ENCODE assay signal across 20 cellular contexts in the genomic region with DNA sequence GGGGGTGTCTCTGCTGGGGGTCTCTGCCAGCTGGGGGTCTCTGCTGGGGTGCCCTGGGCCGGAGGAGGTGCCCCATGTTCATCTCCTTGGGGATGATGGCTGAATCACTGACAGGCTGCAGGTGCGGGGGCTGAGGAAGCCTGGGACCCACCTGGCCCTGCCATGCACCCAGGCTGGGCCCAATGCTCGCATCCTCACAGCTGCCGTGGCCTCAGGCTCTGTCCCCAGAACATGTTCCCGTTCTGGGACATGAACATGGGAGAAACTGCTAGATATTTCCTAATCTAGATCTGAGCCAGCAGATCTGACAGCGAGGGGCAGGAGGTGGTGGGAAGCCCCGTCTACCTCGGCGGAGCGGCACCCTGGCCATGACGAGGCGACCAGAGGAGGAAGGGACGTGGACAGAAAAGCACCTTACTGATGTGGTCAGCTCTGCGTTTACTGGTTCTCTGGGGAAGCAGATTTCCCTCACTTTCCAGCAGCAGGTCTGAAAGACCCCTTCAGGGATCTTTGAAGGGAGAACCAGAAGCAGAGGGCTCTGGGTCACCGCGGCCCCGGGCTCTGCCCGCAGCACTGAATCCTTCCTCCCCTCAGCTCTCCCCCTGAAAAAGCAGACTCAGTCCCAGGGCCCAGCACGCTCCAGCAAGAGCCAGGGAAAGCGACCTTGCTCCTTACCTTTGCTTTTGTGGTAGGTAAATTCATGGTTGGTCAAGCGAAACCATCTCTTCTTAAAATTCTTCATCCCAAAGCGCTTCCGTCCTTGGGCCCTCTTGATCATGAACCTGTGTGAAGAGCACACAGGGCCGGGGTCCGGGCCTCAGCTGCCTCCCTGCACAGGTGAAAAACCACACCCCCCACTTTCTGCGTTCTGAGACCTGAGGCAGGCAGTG. TPM values are rescaled to one million over a fixed set of nuclear protein-coding genes. Genes with fewer than 3 reads are reported as not detected.
"Had no signal": no experiment of that assay in that cellular context is flagged by ENCODE, and none has a peak within 500 bp of the region (broad histone marks: within the 10 kb centered on the region; RNA-seq: fewer than 3 reads in every experiment).

No MANE protein-coding gene starts in this region.

- H3K4me3 Mint-ChIP-seq: activated CD8-positive, alpha-beta T cell treated with anti-CD3 and anti-CD28 coated beads, Interleukin-2, amount 10 ng/mL, durations not matched to agents 7 days and 5 days; activated T-helper 17 cell treated with anti-CD3 and anti-CD28 coated beads, Interleukin-2, amount 50 U/mL, for 72 hours; brain; T-cell had no signal

- H3K4me1 ChIP-seq: prostate gland had no signal

- H3K27me3 Mint-ChIP-seq: activated T-helper 17 cell treated with anti-CD3 and anti-CD28 coated beads, Interleukin-2, amount 50 U/mL, for 72 hours; brain; T-cell had no signal

- H3K4me1 Mint-ChIP-seq: T-cell had no signal

- H3K9me3 ChIP-seq: gastroesophageal sphincter, prostate gland, sigmoid colon had no signal

- ATAC-seq: activated CD8-positive, alpha-beta T cell treated with anti-CD3 and anti-CD28 coated beads, Interleukin-2, amount 10 ng/mL, durations not matched to agents 7 days and 5 days; activated T-helper 17 cell treated with anti-CD3 and anti-CD28 coated beads, Interleukin-2, amount 50 U/mL, for 72 hours; gastroesophageal sphincter; stimulated activated naive CD8-positive, alpha-beta T cell treated with anti-CD3 and anti-CD28 coated beads, Interleukin-15, Interleukin-2, amounts not matched to agents 100 U/mL and 50 U/mL, for 24 hours had no signal

- H3K27ac Mint-ChIP-seq: activated CD8-positive, alpha-beta T cell treated with anti-CD3 and anti-CD28 coated beads, Interleukin-2, amount 10 ng/mL, durations not matched to agents 7 days and 5 days; activated T-helper 17 cell treated with anti-CD3 and anti-CD28 coated beads, Interleukin-2, amount 50 U/mL, for 72 hours; brain had no signal

- H3K36me3 ChIP-seq: prostate gland had no signal

- H3K4me3 ChIP-seq: gastroesophageal sphincter, prostate gland, sigmoid colon had no signal

- H3K9me3 Mint-ChIP-seq: activated T-helper 17 cell treated with anti-CD3 and anti-CD28 coated beads, Interleukin-2, amount 50 U/mL, for 72 hours; brain; T-cell had no signal

- H3K27me3 ChIP-seq: gastroesophageal sphincter, sigmoid colon had no signal

- H3K27ac ChIP-seq: prostate gland, sigmoid colon, WERI-Rb-1 had no signal

- DNase-seq: activated CD4-positive, alpha-beta T cell treated with anti-CD3 and anti-CD28 coated beads for 4 hours; activated CD8-positive, alpha-beta T cell treated with anti-CD3 and anti-CD28 coated beads, Interleukin-2, amount 10 ng/mL, durations not matched to agents 7 days and 5 days; activated naive CD4-positive, alpha-beta T cell treated with anti-CD3 and anti-CD28 coated beads, Interleukin-2, amount 50 U/mL, for 16 hours; amygdala; cerebellar nuclear complex; dermis blood vessel endothelial cell; nucleus accumbens; sigmoid colon; stimulated activated CD4-positive, alpha-beta T cell treated with anti-CD3 and anti-CD28 coated beads, Interleukin-12 subunit alpha, Interleukin-12 subunit beta, amount 100 ng/mL, for 4 hours; stimulated activated CD4-positive, alpha-beta T cell treated with anti-CD3 and anti-CD28 coated beads, Interleukin-2, amount 100 ng/mL, for 48 hours; stimulated activated naive CD8-positive, alpha-beta T cell treated with anti-CD3 and anti-CD28 coated beads, Interleukin-15, Interleukin-2, amounts not matched to agents 100 U/mL and 50 U/mL, for 24 hours; T-cell; WERI-Rb-1 had no signal

RNA-seq across cellular contexts. Expression of a gene that starts 26.5 kb away (rescaled TPM):
- total RNA-seq: epithelial cell of proximal tubule, myocyte had no signal
- polyA plus RNA-seq: keratinocyte had no signal
